9 cellular contexts compared by ENCODE assay signal in genomic region chr20:44019638-44020335, GRCh38.
DNase-seq lines count a peak whose midpoint lies in the region; ATAC-seq, FAIRE-seq and TF ChIP-seq lines count a peak whose summit lies in the region.
"Had no signal": no experiment of that assay in that cellular context is flagged by ENCODE, and none has a peak within 500 bp of the region (broad histone marks: within the 10 kb centered on the region; RNA-seq: fewer than 3 reads in every experiment).

No MANE protein-coding gene starts in this region.

- peaks cover 0 to 9% of the 10 kb centered on the region in 2 experiments; a peak in 3 of 5 replicates for H3K4me1 ChIP-seq in K562 (replicated peaks in 1 of 2; ENCODE audit: control insufficient read depth in 2 of 2, insufficient read depth in 2 of 2, low read length in 2 of 2)

- H3K27me3 Mint-ChIP-seq in T-helper 17 cell, result peaks cover 26% of the 10 kb centered on the region
- peaks cover 2 to 22% (median 6%) of the 10 kb centered on the region in 5 donors for H3K27me3 Mint-ChIP-seq in naive thymus-derived CD8-positive, alpha-beta T cell

- no peaks in the 10 kb centered on the region for H3K9me3 ChIP-seq in T-helper 17 cell (ENCODE audit: control insufficient read depth, low read length, poor library complexity, severe bottlenecking)
- no peaks in the 10 kb centered on the region for H3K9me3 ChIP-seq in K562 (replicated peaks; ENCODE audit: control insufficient read depth, insufficient read depth, low read depth, low read length)

- H3K4me3 Mint-ChIP-seq in T-helper 17 cell, result peak overlapping the region; percentile 74
- H3K4me3 Mint-ChIP-seq in naive thymus-derived CD8-positive, alpha-beta T cell, result peak overlapping the region; percentile 29 to 82 (median 72)
- H3K4me3 Mint-ChIP-seq: neural crest cell had no signal

- peaks cover 4% of the 10 kb centered on the region for H4K20me1 ChIP-seq in K562 (replicated peaks; ENCODE audit: control insufficient read depth, insufficient read depth, low read length)

- TF ChIP-seq CTCF in K562 (IDR thresholded peaks at IDR 0.05 in 2 of 3, conservative IDR thresholded peaks at IDR 0.05 in 1 of 3; ENCODE audit: insufficient read depth in 2 of 3, low read depth in 1 of 3, low read length in 3 of 3), result no peak

- H3K4me3 ChIP-seq in K562, result no peak overlapping the region

- intact Hi-C loops in K562 (cut with micrococcal nuclease), result no loop called here

- FAIRE-seq in K562 (lab: Jason Lieb, UNC), result no peak

- peaks cover 28% of the 10 kb centered on the region for H3K4me1 Mint-ChIP-seq in T-helper 17 cell
- peaks cover 20 to 38% (median 36%) of the 10 kb centered on the region in 4 donors for H3K4me1 Mint-ChIP-seq in naive thymus-derived CD8-positive, alpha-beta T cell

- no peak overlapping the region for H3K27ac Mint-ChIP-seq in T-helper 17 cell
- peak overlapping the region in 7 of 10 donors; percentile 1 to 88 (median 61) for H3K27ac Mint-ChIP-seq in naive thymus-derived CD8-positive, alpha-beta T cell

- POLR2A ChIA-PET in K562 (lab: Yijun Ruan, JAX), result no interaction called here
- POLR2A ChIA-PET in naive thymus-derived CD8-positive, alpha-beta T cell (lab: Charles Lee), result interaction anchor here (1.0 kb wide), 1 partner anchor 9 kb away, joined by 4 read pairs; no protein-coding TSS in a partner anchor

- TF ChIP-seq EP300 in K562 (IDR thresholded peaks at IDR 0.05; ENCODE audit: low read length), result no peak

- no peak overlapping the region; the same call in 1 of the 2 replicates for H3K4me2 ChIP-seq in K562 (ENCODE audit: insufficient read depth, low read length)

- H3K9me3 Mint-ChIP-seq in naive thymus-derived CD8-positive, alpha-beta T cell, result no peaks in the 10 kb centered on the region
- H3K9me3 Mint-ChIP-seq: neural crest cell had no signal

- no TSS peak for BruUV-seq in K562 (replicated peaks; lab: Mats Ljungman, UMichigan)

- peak overlapping the region in 1 of 2 experiments; percentile 52; a peak in 2 of 4 replicates for H3K9ac ChIP-seq in K562 (ENCODE audit: insufficient read depth in 1 of 2, low read depth in 2 of 2, low read length in 2 of 2)

- in situ Hi-C loops in K562 (cut with MboI), result no loop called here

- no peaks in the 10 kb centered on the region for H3K36me3 Mint-ChIP-seq in T-helper 17 cell (ENCODE audit: low read depth)
- no peaks in the 10 kb centered on the region for H3K36me3 Mint-ChIP-seq in naive thymus-derived CD8-positive, alpha-beta T cell

- peak overlapping the region; percentile 55; the same call in 1 of the 2 replicates for H2AFZ ChIP-seq in K562 (ENCODE audit: low read depth, low read length)

- no peak overlapping the region for H3K27ac ChIP-seq in K562 (ENCODE audit: extremely low read depth, low read depth, low read length)

- ATAC-seq in T-helper 17 cell, result peak; percentile 73
- no peak for ATAC-seq in K562
- peak; percentile 17 to 64 for ATAC-seq in naive thymus-derived CD8-positive, alpha-beta T cell

- TF ChIP-seq RAD21 in K562 (CRISPR knock-in tag; conservative IDR thresholded peaks at IDR 0.05 in 1 of 2, IDR thresholded peaks at IDR 0.05 in 1 of 2), result no peak

- H3K79me2 ChIP-seq in K562 (ENCODE audit: control insufficient read depth, insufficient read depth, low read length), result no peaks in the 10 kb centered on the region

- WGBS in K562 (ENCODE audit: insufficient coverage, low coverage, missing lambda C conversion rate), result 6% methylated on average over 13 of the region's 13 CpGs

- no peaks in the 10 kb centered on the region for H3K36me3 ChIP-seq in K562 (ENCODE audit: control insufficient read depth, insufficient read depth, low read length)

- CTCF ChIA-PET in K562 (lab: Yijun Ruan, JAX; ENCODE audit: low intra/inter-chr PET ratio), result no interaction called here

- TF ChIP-seq POLR2A in K562 (conservative IDR thresholded peaks at IDR 0.05), result no peak

- H3K9me1 ChIP-seq in K562 (ENCODE audit: control insufficient read depth, insufficient read depth, low read length), result peaks cover 4% of the 10 kb centered on the region

- DNase-seq in HCEC 1CT, result peak; percentile 47
- no peak for DNase-seq in T-helper 17 cell
- DNase-seq in K562 (ENCODE audit: extremely low read depth in 1 of 4, low spot score in 3 of 4), result no peak
- peak in 4 of 10 donors; percentile 15 to 42 (median 20) for DNase-seq in naive thymus-derived CD8-positive, alpha-beta T cell
- no peak for DNase-seq in NOMO-1 treated with DMSO at 0.1 percent for 48 hours (lab: John Stamatoyannopoulos, UW; ENCODE audit: unreplicated experiment)
- DNase-seq in NCI-H1436 treated with DMSO at 0.1 percent for 48 hours (lab: John Stamatoyannopoulos, UW), result no peak
- DNase-seq in NCI-H1694 (lab: John Stamatoyannopoulos, UW), result no peak
- DNase-seq: NCI-H2107 had no signal

- H3K27me3 ChIP-seq in K562 (ENCODE audit: control insufficient read depth in 2 of 2, insufficient read depth in 2 of 2, low read length in 2 of 2), result peaks cover 10 to 49% of the 10 kb centered on the region in 2 experiments; a peak in 4 of 5 replicates

TF ChIP-seq in K562, 482 proteins besides CTCF, POLR2A, EP300 and RAD21 (continues in another document):
- no peak for TF ChIP-seq FOXM1 (IDR thresholded peaks at IDR 0.05; ENCODE audit: low read depth)
- no peak for TF ChIP-seq FOXM1 (CRISPR knock-in tag; IDR thresholded peaks at IDR 0.05; ENCODE audit: low read depth)
- 0 out of 2 replicates have a peak, but pooled peaks have one; percentile 38 for TF ChIP-seq ESRRA (IDR thresholded peaks at IDR 0.05; ENCODE audit: borderline replicate concordance, low read depth)
- TF ChIP-seq NFRKB (IDR thresholded peaks at IDR 0.05; ENCODE audit: low read depth), result no peak
- peak; percentile 60 for TF ChIP-seq GABPA (tag; conservative IDR thresholded peaks at IDR 0.05; ENCODE audit: low read depth)
- no peak for TF ChIP-seq SLC30A9 (CRISPR knock-in tag; IDR thresholded peaks at IDR 0.05)
- TF ChIP-seq RBM25 (IDR thresholded peaks at IDR 0.05; ENCODE audit: low read depth, low read length, severe bottlenecking), result peak; percentile 18
- TF ChIP-seq NFE2L1 (tag; IDR thresholded peaks at IDR 0.05; ENCODE audit: borderline replicate concordance, low read depth), result no peak
- no peak for TF ChIP-seq ATF3 (IDR thresholded peaks at IDR 0.05)
- TF ChIP-seq ATF3 (CRISPR knock-in tag; conservative IDR thresholded peaks at IDR 0.05), result no peak
